Comparison of ENCODE assay signal across 2 cellular contexts in the genomic region with DNA sequence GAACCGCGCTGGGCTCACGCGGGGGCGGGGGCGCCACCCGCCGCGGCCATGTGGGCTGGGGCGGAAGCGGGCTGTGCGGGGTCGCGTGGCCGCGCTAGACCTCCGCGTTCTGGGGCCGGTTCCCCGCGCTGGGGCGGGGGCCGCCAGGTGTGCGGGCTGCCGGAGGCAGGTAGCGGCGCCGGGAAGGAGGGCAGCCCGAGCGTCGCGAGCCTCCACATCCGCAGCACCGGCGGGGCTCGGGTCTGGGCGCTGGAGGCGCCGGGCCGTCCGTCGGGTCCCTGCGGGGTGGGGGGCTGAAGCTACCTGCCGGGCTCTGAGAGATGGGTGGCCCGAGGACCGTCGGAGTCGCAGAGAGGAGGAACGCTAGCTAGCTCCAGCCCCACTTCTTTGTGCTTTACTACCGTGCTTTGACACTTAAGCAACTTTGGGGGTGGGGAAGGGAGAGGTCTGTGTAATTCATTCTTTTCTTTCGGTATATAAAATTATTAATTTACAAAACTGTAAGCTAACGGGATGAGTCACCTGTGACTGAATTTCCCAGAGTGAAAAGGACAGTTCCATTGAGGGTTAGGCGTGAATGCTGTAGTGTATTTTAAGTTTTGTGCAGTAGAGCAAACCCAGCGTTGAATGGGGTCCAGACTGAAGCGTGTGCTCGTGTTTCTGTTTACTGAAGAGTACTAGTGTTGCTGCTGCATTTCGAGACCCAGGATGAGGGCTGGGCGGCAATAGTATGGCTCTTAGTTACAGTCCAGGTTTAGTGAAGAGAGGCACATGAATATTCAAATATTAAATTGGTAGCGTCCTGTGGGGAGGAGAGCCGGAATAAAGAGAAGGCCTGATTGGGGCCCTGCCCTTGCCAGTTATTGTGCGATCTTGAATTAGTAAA.
A peak's percentile ranks its signal among the peaks of the same experiment; 100 is the strongest.
TF ChIP-seq lines count a peak whose summit lies in the region.

No MANE protein-coding gene starts in this region.

TF ChIP-seq in IMR-90, 13 proteins besides CTCF, POLR2A, EP300 and RAD21:
- TF ChIP-seq FOS (IDR thresholded peaks at IDR 0.05; ENCODE audit: low read depth, low read length) (0 out of 2 replicates have a peak, but pooled peaks have one; percentile 13), MXI1 (IDR thresholded peaks at IDR 0.05; ENCODE audit: borderline replicate concordance, low read depth, low read length) (peak; percentile 49; the same call in 1 of the 2 replicates), CEBPB (IDR thresholded peaks at IDR 0.05; ENCODE audit: low read depth, low read length) (peak; percentile 9; the same call in 1 of the 2 replicates), SMC3 (IDR thresholded peaks at IDR 0.05; ENCODE audit: low read depth, low read length) (no peak)
- TF ChIP-seq, protein P1, sequence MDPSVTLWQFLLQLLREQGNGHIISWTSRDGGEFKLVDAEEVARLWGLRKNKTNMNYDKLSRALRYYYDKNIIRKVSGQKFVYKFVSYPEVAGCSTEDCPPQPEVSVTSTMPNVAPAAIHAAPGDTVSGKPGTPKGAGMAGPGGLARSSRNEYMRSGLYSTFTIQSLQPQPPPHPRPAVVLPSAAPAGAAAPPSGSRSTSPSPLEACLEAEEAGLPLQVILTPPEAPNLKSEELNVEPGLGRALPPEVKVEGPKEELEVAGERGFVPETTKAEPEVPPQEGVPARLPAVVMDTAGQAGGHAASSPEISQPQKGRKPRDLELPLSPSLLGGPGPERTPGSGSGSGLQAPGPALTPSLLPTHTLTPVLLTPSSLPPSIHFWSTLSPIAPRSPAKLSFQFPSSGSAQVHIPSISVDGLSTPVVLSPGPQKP (IDR thresholded peaks at IDR 0.05; ENCODE audit: borderline replicate concordance, low read depth, low read length): no peak

TF ChIP-seq in H1, 55 proteins besides CTCF, POLR2A, EP300 and RAD21:
- TF ChIP-seq SIX5 (IDR thresholded peaks at IDR 0.05; ENCODE audit: low read depth, low read length) (no peak), EGR1 (IDR thresholded peaks at IDR 0.05; ENCODE audit: borderline replicate concordance, low read depth, low read length) (peak; percentile 83), KDM4A (IDR thresholded peaks at IDR 0.05; ENCODE audit: low read depth, low read length, severe bottlenecking) (peak; percentile 53), POLR2AphosphoS5 (IDR thresholded peaks at IDR 0.05; ENCODE audit: low read depth, low read length) (0 out of 2 replicates have a peak, but pooled peaks have one; percentile 63)
